Comparison of ENCODE assay signal across 23 cellular contexts in genomic region chr3:33334364-33334763, GRCh38. TPM values are rescaled to one million over a fixed set of nuclear protein-coding genes. Genes with fewer than 3 reads are reported as not detected.
DNase-seq lines count a peak whose midpoint lies in the region; ATAC-seq, FAIRE-seq and TF ChIP-seq lines count a peak whose summit lies in the region.
"Had no signal": no experiment of that assay in that cellular context is flagged by ENCODE, and none has a peak within 500 bp of the region (broad histone marks: within the 10 kb centered on the region; RNA-seq: fewer than 3 reads in every experiment).

No MANE protein-coding gene starts in this region.

- CTCF ChIA-PET in Caco-2 (lab: Charles Lee) (interaction anchor here (0.6 kb wide), 1 partner anchor 38 kb away, joined by 3 read pairs; no protein-coding TSS in a partner anchor), HEK293 (lab: Yijun Ruan, JAX) (interaction anchor here (0.5 to 1.2 kb wide), 2 partner anchors 16 to 24 kb away, joined by 3 to 6 read pairs; no protein-coding TSS in a partner anchor), K562 (lab: Yijun Ruan, JAX; ENCODE audit: low intra/inter-chr PET ratio) (no interaction called here)

- 3% methylated on average over 2 of the region's 2 CpGs for WGBS in K562 (ENCODE audit: insufficient coverage, low coverage, missing lambda C conversion rate)

- H2AFZ ChIP-seq in K562 (ENCODE audit: low read depth, low read length) = no peak overlapping the region

- no peak for TF ChIP-seq EP300 in K562 (IDR thresholded peaks at IDR 0.05; ENCODE audit: low read length)

- H3K27me3 ChIP-seq in Caco-2 (replicated peaks; ENCODE audit: control insufficient read depth, insufficient read depth, low read length) = no peaks in the 10 kb centered on the region
- no peaks in the 10 kb centered on the region for H3K27me3 ChIP-seq in K562 (ENCODE audit: control insufficient read depth in 2 of 2, insufficient read depth in 2 of 2, low read length in 2 of 2)
- H3K27me3 ChIP-seq: BE2C, BLaER1 had no signal

- DNase-seq in Caco-2 = no peak
- DNase-seq in K562 (ENCODE audit: extremely low read depth in 1 of 4, low spot score in 3 of 4) = no peak
- DNase-seq in RPMI8226 = no peak
- DNase-seq: 8988T; ACHN; BE2C; C1 segment of cervical spinal cord; Calu3; CD4-positive, alpha-beta memory T cell; CD4-positive, CD25-positive, alpha-beta regulatory T cell; CD8-positive, alpha-beta memory T cell; COR-L47; DMS79 treated with DMSO at 0.1 percent for 48 hours; GF-D8 had no signal

- no peaks in the 10 kb centered on the region; the same call in 1 of the 2 replicates for H3K36me3 ChIP-seq in Caco-2 (ENCODE audit: control insufficient read depth, insufficient read depth, low read length)
- no peaks in the 10 kb centered on the region for H3K36me3 ChIP-seq in HEK293 (ENCODE audit: control insufficient read depth in 2 of 2, insufficient read depth in 1 of 2, low read length in 2 of 2)
- no peaks in the 10 kb centered on the region for H3K36me3 ChIP-seq in K562 (ENCODE audit: control insufficient read depth, insufficient read depth, low read length)
- H3K36me3 ChIP-seq: BE2C, BLaER1 had no signal

- H3K4me3 ChIP-seq in Caco-2 (ENCODE audit: low read depth, low read length) (no peak overlapping the region), HEK293 (ENCODE audit: low read depth, low read length) (no peak overlapping the region), K562 (no peak overlapping the region)
- H3K4me3 ChIP-seq: BLaER1 had no signal

- no peaks in the 10 kb centered on the region for H3K27me3 Mint-ChIP-seq in Caco-2 (ENCODE audit: insufficient read depth, unreplicated experiment)

- TF ChIP-seq RAD21 in K562 (CRISPR knock-in tag; conservative IDR thresholded peaks at IDR 0.05 in 1 of 2, IDR thresholded peaks at IDR 0.05 in 1 of 2) = no peak

- H3K36me3 Mint-ChIP-seq in Caco-2 (ENCODE audit: insufficient read depth, unreplicated experiment) = peaks cover 5% of the 10 kb centered on the region
- H3K36me3 Mint-ChIP-seq: CD14-positive monocyte had no signal

- H3K9me3 Mint-ChIP-seq in Caco-2 (ENCODE audit: unreplicated experiment) = peaks cover 46% of the 10 kb centered on the region

- H3K27ac ChIP-seq in HEK293 (ENCODE audit: extremely low read depth, low read depth, low read length) (no peak overlapping the region), K562 (ENCODE audit: extremely low read depth, low read depth, low read length) (no peak overlapping the region)
- H3K27ac ChIP-seq: BLaER1 had no signal

- H3K9me3 ChIP-seq in Caco-2 (peaks cover 26% of the 10 kb centered on the region), HEK293 (ENCODE audit: control insufficient read depth, insufficient read depth, low read depth, low read length) (no peaks in the 10 kb centered on the region), K562 (replicated peaks; ENCODE audit: control insufficient read depth, insufficient read depth, low read depth, low read length) (no peaks in the 10 kb centered on the region)
- H3K9me3 ChIP-seq: BE2C had no signal

- no peak overlapping the region for H3K4me3 Mint-ChIP-seq in Caco-2 (ENCODE audit: unreplicated experiment)
- H3K4me3 Mint-ChIP-seq: CD14-positive monocyte; CD4-positive, alpha-beta memory T cell; CD4-positive, CD25-positive, alpha-beta regulatory T cell; CD8-positive, alpha-beta memory T cell had no signal

- ATAC-seq in K562 (no peak), HG02798 (IDR thresholded peaks at IDR 0.05; ENCODE audit: poor library complexity, unreplicated experiment) (no peak), HG03469 (IDR thresholded peaks at IDR 0.05; ENCODE audit: unreplicated experiment) (no peak)

- H3K4me2 ChIP-seq in K562 (ENCODE audit: insufficient read depth, low read length) = no peak overlapping the region
- H3K4me2 ChIP-seq: BLaER1 had no signal

- FAIRE-seq in K562 (lab: Jason Lieb, UNC) = no peak
- FAIRE-seq: A204.1, D721Med, GM12891, GM19239 had no signal

- H3K4me1 Mint-ChIP-seq in Caco-2 (ENCODE audit: low read depth, unreplicated experiment) = no peaks in the 10 kb centered on the region
- H3K4me1 Mint-ChIP-seq: CD14-positive monocyte; CD4-positive, alpha-beta memory T cell; CD8-positive, alpha-beta memory T cell had no signal

- no peaks in the 10 kb centered on the region for H3K79me2 ChIP-seq in K562 (ENCODE audit: control insufficient read depth, insufficient read depth, low read length)

- BruUV-seq in Caco-2 (replicated peaks; lab: Mats Ljungman, UMichigan) (no TSS peak), K562 (replicated peaks; lab: Mats Ljungman, UMichigan) (no TSS peak)

- no peak overlapping the region for H3K9ac ChIP-seq in K562 (ENCODE audit: insufficient read depth in 1 of 2, low read depth in 2 of 2, low read length in 2 of 2)
- H3K9ac ChIP-seq: BLaER1 had no signal

- TF ChIP-seq CTCF in Caco-2 (IDR thresholded peaks at IDR 0.05; ENCODE audit: insufficient read depth in 1 of 2, low read depth in 1 of 2, low read length in 1 of 2, severe bottlenecking in 1 of 2, unreplicated experiment in 1 of 2) = no peak
- TF ChIP-seq CTCF in HEK293 (tag by site-specific recombination; IDR thresholded peaks at IDR 0.05) = no peak
- TF ChIP-seq CTCF in K562 (IDR thresholded peaks at IDR 0.05 in 2 of 3, conservative IDR thresholded peaks at IDR 0.05 in 1 of 3; ENCODE audit: insufficient read depth in 2 of 3, low read depth in 1 of 3, low read length in 3 of 3) = no peak

- H4K20me1 ChIP-seq in K562 (replicated peaks; ENCODE audit: control insufficient read depth, insufficient read depth, low read length) = no peaks in the 10 kb centered on the region
- H4K20me1 ChIP-seq: BLaER1 had no signal

- TF ChIP-seq POLR2A in K562 (conservative IDR thresholded peaks at IDR 0.05) = no peak

- POLR2A ChIA-PET in Caco-2 (lab: Charles Lee) = no interaction called here
- POLR2A ChIA-PET in HEK293 (lab: Yijun Ruan, JAX) = no interaction called here
- POLR2A ChIA-PET in K562 (lab: Yijun Ruan, JAX) = no interaction called here

- H3K27ac Mint-ChIP-seq in Caco-2 (ENCODE audit: unreplicated experiment) = peak overlapping the region; percentile 24
- H3K27ac Mint-ChIP-seq: CD14-positive monocyte; CD4-positive, CD25-positive, alpha-beta regulatory T cell; CD8-positive, alpha-beta memory T cell had no signal

- H3K4me1 ChIP-seq in Caco-2 (no peaks in the 10 kb centered on the region), HEK293 (ENCODE audit: control insufficient read depth, insufficient read depth, low read length) (no peaks in the 10 kb centered on the region), K562 (replicated peaks in 1 of 2; ENCODE audit: control insufficient read depth in 2 of 2, insufficient read depth in 2 of 2, low read length in 2 of 2) (no peaks in the 10 kb centered on the region)
- H3K4me1 ChIP-seq: BE2C, BLaER1 had no signal

- no peaks in the 10 kb centered on the region for H3K9me1 ChIP-seq in K562 (ENCODE audit: control insufficient read depth, insufficient read depth, low read length)

- intact Hi-C loops in Caco-2 (cut with micrococcal nuclease; ENCODE audit: unreplicated experiment) = no loop called here
- intact Hi-C loops in K562 (cut with micrococcal nuclease) = no loop called here

- in situ Hi-C loops in K562 (cut with MboI) = no loop called here

TF ChIP-seq in K562, 482 proteins besides CTCF, POLR2A, EP300 and RAD21:
- TF ChIP-seq TRIM28 (IDR thresholded peaks at IDR 0.05) (peak; percentile 40; the same call in 1 of the 2 replicates), MCM5 (IDR thresholded peaks at IDR 0.05; ENCODE audit: low read depth) (no peak), RUNX1 (IDR thresholded peaks at IDR 0.05; ENCODE audit: low read depth) (no peak)
TF ChIP-seq in K562: peak in this region for 1.

RNA-seq across cellular contexts. Expression of gene FBXL2, which starts 57.1 kb away (rescaled TPM):
- 8.5 and 10.8 TPM in 2 replicates for total RNA-seq in Caco-2 (2022)
- total RNA-seq in K562 (2011; cell fraction: chromatin; rRNA removed; ENCODE audit: low replicate concordance) = 15.1 and 18.8 TPM in 2 replicates
- total RNA-seq in K562 (2011; cell fraction: nucleolus; rRNA removed) = 8.7 and 8.8 TPM in 2 replicates
- 10.3 and 17.6 TPM in 2 replicates for total RNA-seq in K562 (2011; cell fraction: nucleoplasm; rRNA removed)
- total RNA-seq in K562 (2014; rRNA removed) = 1.3 and 1.5 TPM in 2 replicates
- total RNA-seq in K562 (2014; rRNA removed; fragmentation: Illumina TruSeq; extraction: Trizol) = 1.8 and 1.9 TPM in 2 replicates
- total RNA-seq in K562 (2015; rRNA removed; fragmentation: Illumina TruSeq; extraction: Trizol) = 1.7 TPM in 2 replicates
- 1.6 and 2.2 TPM in 2 replicates for total RNA-seq in K562 (2021)
- 5.5 and 6.9 TPM in 2 replicates for polyA plus RNA-seq in K562 (2011; rRNA removed)
- polyA plus RNA-seq in K562 (2011; cell fraction: cytosol; rRNA removed) = 4.6 TPM in 2 replicates
- polyA plus RNA-seq in K562 (2011; cell fraction: nucleus; rRNA removed) = 26.6 and 29.0 TPM in 2 replicates
- 2.0 and 4.4 TPM in 2 replicates for polyA plus RNA-seq in K562 (2012)
- polyA plus RNA-seq in K562 (2014; fragmentation: Illumina TruSeq; extraction: Trizol) = 1.1 and 1.8 TPM in 2 replicates
- 1 to 10 TPM; 2.2 to 2.4 TPM for polyA plus RNA-seq in K562 (2014; fragmentation: Nextera tagmentation; extraction: Ambion mirVana)
- polyA plus RNA-seq in K562 (2014; rRNA removed) = 2.4 and 6.3 TPM in 2 replicates
- 4.6 and 5.1 TPM in 2 replicates for polyA minus RNA-seq in K562 (2011; rRNA and poly(A)+ RNA removed)
- 1.6 and 2.5 TPM in 2 replicates for polyA minus RNA-seq in K562 (2011; cell fraction: cytosol; rRNA and poly(A)+ RNA removed)
- polyA minus RNA-seq in K562 (2011; cell fraction: nucleus; rRNA and poly(A)+ RNA removed) = 6.2 and 6.9 TPM in 2 replicates
- total RNA-seq: CD4-positive, alpha-beta memory T cell; CD4-positive, CD25-positive, alpha-beta regulatory T cell; CD8-positive, alpha-beta memory T cell had no signal
- polyA plus RNA-seq: CD14-positive monocyte; CD8-positive, alpha-beta memory T cell had no signal
